20 cellular contexts compared by ENCODE assay signal in genomic region chr2:170764880-170765261, GRCh38. TPM values are rescaled to one million over a fixed set of nuclear protein-coding genes. Genes with fewer than 3 reads are reported as not detected.
DNase-seq lines count a peak whose midpoint lies in the region; ATAC-seq, FAIRE-seq and TF ChIP-seq lines count a peak whose summit lies in the region.
"Had no signal": no experiment of that assay in that cellular context is flagged by ENCODE, and none has a peak within 500 bp of the region (broad histone marks: within the 10 kb centered on the region; RNA-seq: fewer than 3 reads in every experiment).

No MANE protein-coding gene starts in this region.

- peak overlapping the region; percentile 10 for H3K27ac Mint-ChIP-seq in neural progenitor cell
- H3K27ac Mint-ChIP-seq: CD8-positive, alpha-beta memory T cell had no signal

- H3K27me3 ChIP-seq in OCI-LY3 (ENCODE audit: low read depth, low read length): no peaks in the 10 kb centered on the region
- no peaks in the 10 kb centered on the region for H3K27me3 ChIP-seq in hepatocyte
- H3K27me3 ChIP-seq in neural progenitor cell: no peaks in the 10 kb centered on the region

- no peak overlapping the region for H3K9ac ChIP-seq in OCI-LY3 (ENCODE audit: low read length)
- no peak overlapping the region for H3K9ac ChIP-seq in neural progenitor cell

- TF ChIP-seq CTCF in OCI-LY3 (IDR thresholded peaks at IDR 0.05; ENCODE audit: low read depth, low read length): no peak
- TF ChIP-seq CTCF in hepatocyte (IDR thresholded peaks at IDR 0.05; ENCODE audit: poor library complexity): no peak
- no peak for TF ChIP-seq CTCF in neural progenitor cell (IDR thresholded peaks at IDR 0.05)

- H3K27ac ChIP-seq in OCI-LY3 (ENCODE audit: low read length) (no peak overlapping the region), hepatocyte (peak overlapping the region; percentile 66), neural progenitor cell (peak overlapping the region; percentile 47)

- H3K9me3 Mint-ChIP-seq in neural progenitor cell: peaks cover 2% of the 10 kb centered on the region
- H3K9me3 Mint-ChIP-seq: CD8-positive, alpha-beta memory T cell had no signal

- ATAC-seq in HG03521 (IDR thresholded peaks at IDR 0.05; ENCODE audit: unreplicated experiment): no peak

- H3K9me3 ChIP-seq in OCI-LY3 (ENCODE audit: insufficient read depth, low read length): no peaks in the 10 kb centered on the region
- H3K9me3 ChIP-seq in hepatocyte (ENCODE audit: low read depth): no peaks in the 10 kb centered on the region
- H3K9me3 ChIP-seq in neural progenitor cell (ENCODE audit: low read depth): no peaks in the 10 kb centered on the region

- H3K4me3 Mint-ChIP-seq in neural progenitor cell: no peak overlapping the region
- H3K4me3 Mint-ChIP-seq: CD8-positive, alpha-beta memory T cell had no signal

- peaks cover 24% of the 10 kb centered on the region for H3F3A ChIP-seq in neural progenitor cell (ENCODE audit: low read depth)

- peaks cover 2% of the 10 kb centered on the region for H3K27me3 Mint-ChIP-seq in neural progenitor cell (ENCODE audit: insufficient read depth, low read depth)

- no peaks in the 10 kb centered on the region for H3K79me2 ChIP-seq in OCI-LY3 (ENCODE audit: low read length)
- H3K79me2 ChIP-seq in hepatocyte: no peaks in the 10 kb centered on the region
- H3K79me2 ChIP-seq in neural progenitor cell (ENCODE audit: low read depth): no peaks in the 10 kb centered on the region

- H4K20me1 ChIP-seq in OCI-LY3 (ENCODE audit: insufficient read depth, low read length) (no peaks in the 10 kb centered on the region), hepatocyte (ENCODE audit: insufficient read depth, poor library complexity, severe bottlenecking) (no peaks in the 10 kb centered on the region), neural progenitor cell (ENCODE audit: low read depth) (no peaks in the 10 kb centered on the region)

- no peak overlapping the region for H2AFZ ChIP-seq in OCI-LY3 (ENCODE audit: low read depth, low read length)
- H2AFZ ChIP-seq in hepatocyte: peak overlapping the region; percentile 42
- peak overlapping the region; percentile 77 for H2AFZ ChIP-seq in neural progenitor cell (replicated peaks)

- H3K4me1 Mint-ChIP-seq in neural progenitor cell: peaks cover 25% of the 10 kb centered on the region

- no peaks in the 10 kb centered on the region for H3K9me2 ChIP-seq in hepatocyte (replicated peaks; ENCODE audit: insufficient read depth)

- no peak for TF ChIP-seq POLR2A in H54 (IDR thresholded peaks at IDR 0.05; ENCODE audit: low read depth, low read length)

- no peak for DNase-seq in H54 (ENCODE audit: insufficient read length, low spot score)
- DNase-seq in hepatocyte (ENCODE audit: low spot score): no peak
- no peak for DNase-seq in neural progenitor cell (ENCODE audit: low spot score)
- no peak for DNase-seq in A172 (ENCODE audit: low spot score)
- no peak for DNase-seq in kidney glomerular epithelial cell (lab: John Stamatoyannopoulos, UW)
- no peak for DNase-seq in COLO668 (lab: John Stamatoyannopoulos, UW; ENCODE audit: unreplicated experiment)
- DNase-seq: C1 segment of cervical spinal cord; CD8-positive, alpha-beta memory T cell; DMS79; H7; KBM-7; NCI-H1417 treated with DMSO at 0.1 percent for 48 hours; NCI-H187 treated with DMSO at 0.1 percent for 48 hours; NCI-H2171; NCI-H526; T-helper 1 cell had no signal

- H3K4me1 ChIP-seq in OCI-LY3 (ENCODE audit: low read length) (peaks cover 23% of the 10 kb centered on the region), hepatocyte (ENCODE audit: insufficient read depth) (peaks cover 13% of the 10 kb centered on the region), neural progenitor cell (peaks cover 24% of the 10 kb centered on the region)

- H3K4me3 ChIP-seq in OCI-LY3 (ENCODE audit: low read length) (no peak overlapping the region), hepatocyte (no peak overlapping the region), neural progenitor cell (no peak overlapping the region)

- H3K36me3 ChIP-seq in OCI-LY3 (replicated peaks; ENCODE audit: low read depth, low read length): no peaks in the 10 kb centered on the region
- no peaks in the 10 kb centered on the region for H3K36me3 ChIP-seq in hepatocyte (replicated peaks; ENCODE audit: insufficient read depth, low read depth)
- no peaks in the 10 kb centered on the region for H3K36me3 ChIP-seq in neural progenitor cell

- 19% methylated on average over 2 of the region's 2 CpGs for WGBS in hepatocyte (ENCODE audit: low lambda C conversion rate, missing lambda C conversion rate)

- FAIRE-seq in H54 (lab: Jason Lieb, UNC): peak; percentile 6
- FAIRE-seq: HTR-8/SVneo had no signal

- no peaks in the 10 kb centered on the region for H3K36me3 Mint-ChIP-seq in neural progenitor cell
- H3K36me3 Mint-ChIP-seq: CD8-positive, alpha-beta memory T cell had no signal

- H3K4me2 ChIP-seq in OCI-LY3 (ENCODE audit: low read length) (peak overlapping the region; percentile 8; the same call in 1 of the 2 replicates), hepatocyte (peak overlapping the region; percentile 63), neural progenitor cell (peak overlapping the region; percentile 7)

RNA-seq across cellular contexts. Expression of gene ERICH2, which starts 5.3 kb away (rescaled TPM):
- total RNA-seq in hepatocyte: 0.52 TPM in 1 of 2 replicates, not detected in the other
- 1.9 and 3.1 TPM in 2 replicates for polyA plus RNA-seq in hepatocyte
- total RNA-seq in neural progenitor cell (ENCODE audit: low replicate concordance): 0.43 and 2.7 TPM in 2 replicates
- total RNA-seq in A172 (2014; rRNA removed; shearing (Covaris generic)): 0.33 and 0.53 TPM in 2 replicates
- total RNA-seq: CD8-positive, alpha-beta memory T cell; H7 had no signal
- polyA plus RNA-seq: CD8-positive, alpha-beta memory T cell had no signal

RNA-seq across cellular contexts. Expression of gene SP5, which starts 49.7 kb away (rescaled TPM):
- total RNA-seq in hepatocyte: 1.0 and 1.9 TPM in 2 replicates
- polyA plus RNA-seq in hepatocyte: 1.8 and 2.4 TPM in 2 replicates
- total RNA-seq in neural progenitor cell (ENCODE audit: low replicate concordance): 3.0 and 8.5 TPM in 2 replicates
- 0.28 and 2.1 TPM in 2 replicates for total RNA-seq in A172 (2014; rRNA removed; shearing (Covaris generic))
- total RNA-seq: CD8-positive, alpha-beta memory T cell; MCF 10A had no signal
- polyA plus RNA-seq: CD8-positive, alpha-beta memory T cell had no signal

RNA-seq across cellular contexts. Expression of gene GAD1, which starts 51.8 kb away (rescaled TPM):
- 0.08 and 0.50 TPM in 2 replicates for total RNA-seq in hepatocyte
- polyA plus RNA-seq in hepatocyte: 1.1 TPM in 1 of 2 replicates, not detected in the other
- total RNA-seq in neural progenitor cell (ENCODE audit: low replicate concordance): 5.2 and 10.7 TPM in 2 replicates
- 9.9 and 15.2 TPM in 2 replicates for total RNA-seq in A172 (2014; rRNA removed; shearing (Covaris generic))
- polyA plus RNA-seq: CD8-positive, alpha-beta memory T cell had no signal

Comparison
In these comparisons a context has a peak if more than half of its experiments do, and no peak if none do; other contexts are left out.
1. H3K4me2 ChIP-seq: peak in every context shown above with its lines; median percentile 63 in hepatocyte; 8 in OCI-LY3; 7 in neural progenitor cell.